In genomic region chr2:97312426-97312825, GRCh38 we compare ENCODE assay signal across 6 cellular contexts.
A peak's percentile ranks its signal among the peaks of the same experiment; 100 is the strongest.
DNase-seq lines count a peak whose midpoint lies in the region; ATAC-seq and TF ChIP-seq lines count a peak whose summit lies in the region.
"Not testable (repeated sequence)": the region's sequence is repeated elsewhere in the genome, so short reads cannot be mapped to it uniquely, and the experiment has no call there.

No MANE protein-coding gene starts in this region.

- not testable (repeated sequence) for H3K27me3 ChIP-seq in cardiac muscle cell, heart right ventricle

- H3K4me1 ChIP-seq in cardiac muscle cell (ENCODE audit: low read depth); heart right ventricle: not testable (repeated sequence)

- H3K9me3 ChIP-seq in cardiac muscle cell (ENCODE audit: low read depth); heart right ventricle: not testable (repeated sequence)

- peak overlapping the region; percentile 62 for H3K27ac ChIP-seq in cardiac muscle cell
- not testable (repeated sequence) for H3K27ac ChIP-seq in heart right ventricle

- DNase-seq in HCEC 1CT: peak; percentile 0
- not testable (repeated sequence) for DNase-seq in Right ventricle myocardium inferior (ENCODE audit: missing footprints); cardiac muscle cell (ENCODE audit: low read depth in 1 of 2, low spot score in 1 of 2); heart right ventricle; left ventricle myocardium superior

- TF ChIP-seq CTCF in cardiac muscle cell (IDR thresholded peaks at IDR 0.05; ENCODE audit: low read depth, low read length); heart right ventricle (IDR thresholded peaks at IDR 0.05): not testable (repeated sequence)

- 22% methylated on average over 2 of the region's 3 CpGs; no CpG with 5 or more reads in 1 of the 2 donors for WGBS in heart right ventricle, 2 donors

- ATAC-seq in SK-N-SH treated with all-trans-retinoic acid at 6 μM for 48 hours (peak; percentile 28; the same call in 1 of the 3 replicates), Right ventricle myocardium inferior (peak; percentile 37), heart right ventricle (peak in 5 of 8 donors; percentile 62 to 72 (median 68)), left ventricle myocardium superior (peak; percentile 85)

- H3K4me3 ChIP-seq in cardiac muscle cell, heart right ventricle: not testable (repeated sequence)

- intact Hi-C loops in Right ventricle myocardium inferior (cut with DNase I); heart right ventricle (cut with DNase I); left ventricle myocardium superior (cut with micrococcal nuclease): not testable (repeated sequence)

- not testable (repeated sequence) for H3K36me3 ChIP-seq in cardiac muscle cell, heart right ventricle

Comparison
In these comparisons a context has a peak if more than half of its experiments do, and no peak if none do; other contexts are left out.
1. ATAC-seq: peak in every context shown above with its lines; median percentile 85 in left ventricle myocardium superior; 68 in heart right ventricle; 37 in Right ventricle myocardium inferior; 28 in SK-N-SH treated with all-trans-retinoic acid at 6 μM for 48 hours.